Comparison of ENCODE assay signal across 2 cellular contexts in the genomic region with DNA sequence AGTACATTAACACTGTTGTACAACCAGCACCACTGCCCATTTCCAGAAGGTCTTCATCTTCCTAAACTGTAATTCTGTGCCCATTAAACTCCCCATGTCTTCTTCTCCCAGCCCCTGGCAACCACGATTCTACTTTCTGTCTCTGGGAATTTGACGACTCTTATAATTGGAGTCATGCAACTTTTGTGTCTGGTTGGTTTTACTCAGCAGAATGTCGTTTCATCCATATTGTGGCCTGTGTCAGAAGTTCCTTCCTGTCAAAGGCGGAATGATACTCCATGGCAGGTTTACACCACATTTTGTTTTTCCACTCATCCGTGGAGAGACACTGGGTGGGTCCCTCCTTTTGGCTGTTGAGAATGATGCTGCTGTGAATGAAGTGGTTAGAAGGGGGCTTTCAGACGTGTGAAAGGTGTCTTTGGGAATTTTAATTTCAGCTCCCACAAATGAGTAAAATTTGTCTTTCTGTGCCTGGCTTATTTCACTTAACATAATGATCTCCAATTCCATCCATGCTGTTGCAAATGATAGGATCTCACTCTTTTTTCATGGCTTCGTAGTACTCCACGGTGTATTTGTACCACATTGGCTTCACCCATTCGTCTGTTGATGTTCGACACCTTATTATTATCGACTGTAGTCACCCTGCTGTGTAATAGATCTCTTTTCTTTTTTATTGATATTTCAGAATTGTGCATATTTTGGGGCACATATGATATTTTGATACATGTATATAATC.
TF ChIP-seq lines count a peak whose summit lies in the region.

No MANE protein-coding gene starts in this region.

TF ChIP-seq in K562, 482 proteins besides CTCF, POLR2A, EP300 and RAD21 (continues in another document):
- TF ChIP-seq, protein P1, sequence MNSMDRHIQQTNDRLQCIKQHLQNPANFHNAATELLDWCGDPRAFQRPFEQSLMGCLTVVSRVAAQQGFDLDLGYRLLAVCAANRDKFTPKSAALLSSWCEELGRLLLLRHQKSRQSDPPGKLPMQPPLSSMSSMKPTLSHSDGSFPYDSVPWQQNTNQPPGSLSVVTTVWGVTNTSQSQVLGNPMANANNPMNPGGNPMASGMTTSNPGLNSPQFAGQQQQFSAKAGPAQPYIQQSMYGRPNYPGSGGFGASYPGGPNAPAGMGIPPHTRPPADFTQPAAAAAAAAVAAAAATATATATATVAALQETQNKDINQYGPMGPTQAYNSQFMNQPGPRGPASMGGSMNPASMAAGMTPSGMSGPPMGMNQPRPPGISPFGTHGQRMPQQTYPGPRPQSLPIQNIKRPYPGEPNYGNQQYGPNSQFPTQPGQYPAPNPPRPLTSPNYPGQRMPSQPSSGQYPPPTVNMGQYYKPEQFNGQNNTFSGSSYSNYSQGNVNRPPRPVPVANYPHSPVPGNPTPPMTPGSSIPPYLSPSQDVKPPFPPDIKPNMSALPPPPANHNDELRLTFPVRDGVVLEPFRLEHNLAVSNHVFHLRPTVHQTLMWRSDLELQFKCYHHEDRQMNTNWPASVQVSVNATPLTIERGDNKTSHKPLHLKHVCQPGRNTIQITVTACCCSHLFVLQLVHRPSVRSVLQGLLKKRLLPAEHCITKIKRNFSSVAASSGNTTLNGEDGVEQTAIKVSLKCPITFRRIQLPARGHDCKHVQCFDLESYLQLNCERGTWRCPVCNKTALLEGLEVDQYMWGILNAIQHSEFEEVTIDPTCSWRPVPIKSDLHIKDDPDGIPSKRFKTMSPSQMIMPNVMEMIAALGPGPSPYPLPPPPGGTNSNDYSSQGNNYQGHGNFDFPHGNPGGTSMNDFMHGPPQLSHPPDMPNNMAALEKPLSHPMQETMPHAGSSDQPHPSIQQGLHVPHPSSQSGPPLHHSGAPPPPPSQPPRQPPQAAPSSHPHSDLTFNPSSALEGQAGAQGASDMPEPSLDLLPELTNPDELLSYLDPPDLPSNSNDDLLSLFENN (IDR thresholded peaks at IDR 0.05; ENCODE audit: low read depth in 2 of 2, low read length in 2 of 2): no peak; a peak in 1 of 4 replicates
- TF ChIP-seq, protein P2, sequence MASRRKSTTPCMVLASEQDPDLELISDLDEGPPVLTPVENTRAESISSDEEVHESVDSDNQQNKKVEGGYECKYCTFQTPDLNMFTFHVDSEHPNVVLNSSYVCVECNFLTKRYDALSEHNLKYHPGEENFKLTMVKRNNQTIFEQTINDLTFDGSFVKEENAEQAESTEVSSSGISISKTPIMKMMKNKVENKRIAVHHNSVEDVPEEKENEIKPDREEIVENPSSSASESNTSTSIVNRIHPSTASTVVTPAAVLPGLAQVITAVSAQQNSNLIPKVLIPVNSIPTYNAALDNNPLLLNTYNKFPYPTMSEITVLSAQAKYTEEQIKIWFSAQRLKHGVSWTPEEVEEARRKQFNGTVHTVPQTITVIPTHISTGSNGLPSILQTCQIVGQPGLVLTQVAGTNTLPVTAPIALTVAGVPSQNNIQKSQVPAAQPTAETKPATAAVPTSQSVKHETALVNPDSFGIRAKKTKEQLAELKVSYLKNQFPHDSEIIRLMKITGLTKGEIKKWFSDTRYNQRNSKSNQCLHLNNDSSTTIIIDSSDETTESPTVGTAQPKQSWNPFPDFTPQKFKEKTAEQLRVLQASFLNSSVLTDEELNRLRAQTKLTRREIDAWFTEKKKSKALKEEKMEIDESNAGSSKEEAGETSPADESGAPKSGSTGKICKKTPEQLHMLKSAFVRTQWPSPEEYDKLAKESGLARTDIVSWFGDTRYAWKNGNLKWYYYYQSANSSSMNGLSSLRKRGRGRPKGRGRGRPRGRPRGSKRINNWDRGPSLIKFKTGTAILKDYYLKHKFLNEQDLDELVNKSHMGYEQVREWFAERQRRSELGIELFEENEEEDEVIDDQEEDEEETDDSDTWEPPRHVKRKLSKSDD (conservative IDR thresholded peaks at IDR 0.05; ENCODE audit: low read length): 0 out of 2 replicates have a peak, but pooled peaks have one; percentile 42
- TF ChIP-seq TEAD1 (CRISPR knock-in tag; IDR thresholded peaks at IDR 0.05): no peak
- peak; percentile 19; the same call in 1 of the 2 replicates for TF ChIP-seq PTTG1 (tag; IDR thresholded peaks at IDR 0.05; ENCODE audit: low read depth)
- TF ChIP-seq, protein P3, sequence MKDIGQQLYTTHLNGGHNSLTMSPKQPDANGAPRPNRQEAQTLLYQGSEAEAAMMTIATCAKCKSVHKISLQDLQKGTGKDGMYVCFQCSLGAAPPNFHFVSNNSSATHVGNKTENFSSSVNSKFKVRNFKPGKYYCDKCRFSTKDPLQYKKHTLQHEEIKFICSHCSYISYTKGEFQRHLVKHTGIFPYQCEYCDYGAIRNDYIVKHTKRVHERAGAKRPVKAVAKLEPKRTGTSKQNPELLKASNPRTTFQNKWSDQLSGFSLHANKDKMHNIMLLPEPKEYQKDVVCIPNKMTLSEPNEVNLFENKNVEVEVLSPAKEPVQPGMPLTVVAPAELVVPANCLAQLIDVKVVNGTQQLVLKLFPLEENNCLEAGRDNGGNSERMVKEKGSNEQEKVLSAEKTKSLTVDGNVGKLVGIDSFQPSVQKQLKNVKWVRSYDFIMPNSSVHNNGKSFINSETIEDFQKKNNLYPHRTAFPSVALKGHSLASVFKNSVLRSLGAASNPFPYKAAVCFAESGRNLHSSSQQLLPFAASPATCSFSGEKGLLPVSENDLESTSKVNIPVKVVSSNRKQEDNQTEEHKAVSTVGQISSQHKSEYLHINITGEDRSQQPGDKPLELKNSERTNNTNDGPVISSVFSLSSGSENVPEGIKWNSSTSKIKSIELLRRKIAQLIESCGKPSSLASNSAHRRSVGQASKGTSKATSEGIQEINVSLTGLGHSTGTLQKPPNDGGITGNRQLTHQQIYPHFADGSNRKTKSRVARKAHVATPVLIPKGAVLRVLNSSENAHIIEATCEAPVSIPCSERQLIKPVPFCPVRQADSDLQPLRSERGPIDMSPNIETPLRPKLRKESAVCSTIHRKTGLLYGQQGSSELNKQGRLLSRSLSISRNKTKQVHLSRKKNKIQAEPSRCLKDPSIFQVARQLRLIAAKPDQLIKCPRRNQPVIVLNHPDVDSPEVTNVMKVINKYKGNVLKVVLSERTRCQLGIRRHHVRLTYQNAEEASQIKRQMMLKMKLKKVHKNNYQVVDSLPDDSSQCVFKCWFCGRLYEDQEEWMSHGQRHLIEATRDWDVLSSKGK (CRISPR knock-in tag; IDR thresholded peaks at IDR 0.05): no peak; the same call in 1 of the 2 replicates
- TF ChIP-seq MCM7 (IDR thresholded peaks at IDR 0.05): no peak; a peak in 1 of 4 replicates
- TF ChIP-seq SIX5 (IDR thresholded peaks at IDR 0.05; ENCODE audit: borderline replicate concordance in 1 of 2, insufficient read depth in 1 of 2, low read depth in 1 of 2, low read length in 2 of 2): no peak
- peak; percentile 98 for TF ChIP-seq ZNF146 (CRISPR knock-in tag; IDR thresholded peaks at IDR 0.05; ENCODE audit: unreplicated experiment)

TF ChIP-seq in SK-N-SH, 30 proteins besides CTCF, POLR2A, EP300 and RAD21:
- TF ChIP-seq RFX5 (IDR thresholded peaks at IDR 0.05; ENCODE audit: low read length) (no peak), FOSL2 (IDR thresholded peaks at IDR 0.05; ENCODE audit: borderline replicate concordance, low read depth) (no peak), TCF12 (IDR thresholded peaks at IDR 0.05) (no peak), TEAD4 (IDR thresholded peaks at IDR 0.05; ENCODE audit: borderline replicate concordance, insufficient read depth) (no peak), RXRA (IDR thresholded peaks at IDR 0.05; ENCODE audit: borderline replicate concordance, low read depth) (no peak), GATA2 (CRISPR knock-in tag; IDR thresholded peaks at IDR 0.05) (no peak), MXI1 (IDR thresholded peaks at IDR 0.05; ENCODE audit: low read depth, low read length) (no peak), SMC3 (IDR thresholded peaks at IDR 0.05; ENCODE audit: low read depth, low read length) (no peak), CHD2 (IDR thresholded peaks at IDR 0.05; ENCODE audit: low read length, partially characterized antibody) (no peak), NRF1 (IDR thresholded peaks at IDR 0.05; ENCODE audit: low read depth, low read length) (no peak), JUND (IDR thresholded peaks at IDR 0.05) (no peak), YY1 (IDR thresholded peaks at IDR 0.05; ENCODE audit: low read depth) (no peak), FOXM1 (IDR thresholded peaks at IDR 0.05; ENCODE audit: low read depth) (no peak), FOXJ3 (CRISPR knock-in tag; IDR thresholded peaks at IDR 0.05) (no peak)
- TF ChIP-seq, protein P4, sequence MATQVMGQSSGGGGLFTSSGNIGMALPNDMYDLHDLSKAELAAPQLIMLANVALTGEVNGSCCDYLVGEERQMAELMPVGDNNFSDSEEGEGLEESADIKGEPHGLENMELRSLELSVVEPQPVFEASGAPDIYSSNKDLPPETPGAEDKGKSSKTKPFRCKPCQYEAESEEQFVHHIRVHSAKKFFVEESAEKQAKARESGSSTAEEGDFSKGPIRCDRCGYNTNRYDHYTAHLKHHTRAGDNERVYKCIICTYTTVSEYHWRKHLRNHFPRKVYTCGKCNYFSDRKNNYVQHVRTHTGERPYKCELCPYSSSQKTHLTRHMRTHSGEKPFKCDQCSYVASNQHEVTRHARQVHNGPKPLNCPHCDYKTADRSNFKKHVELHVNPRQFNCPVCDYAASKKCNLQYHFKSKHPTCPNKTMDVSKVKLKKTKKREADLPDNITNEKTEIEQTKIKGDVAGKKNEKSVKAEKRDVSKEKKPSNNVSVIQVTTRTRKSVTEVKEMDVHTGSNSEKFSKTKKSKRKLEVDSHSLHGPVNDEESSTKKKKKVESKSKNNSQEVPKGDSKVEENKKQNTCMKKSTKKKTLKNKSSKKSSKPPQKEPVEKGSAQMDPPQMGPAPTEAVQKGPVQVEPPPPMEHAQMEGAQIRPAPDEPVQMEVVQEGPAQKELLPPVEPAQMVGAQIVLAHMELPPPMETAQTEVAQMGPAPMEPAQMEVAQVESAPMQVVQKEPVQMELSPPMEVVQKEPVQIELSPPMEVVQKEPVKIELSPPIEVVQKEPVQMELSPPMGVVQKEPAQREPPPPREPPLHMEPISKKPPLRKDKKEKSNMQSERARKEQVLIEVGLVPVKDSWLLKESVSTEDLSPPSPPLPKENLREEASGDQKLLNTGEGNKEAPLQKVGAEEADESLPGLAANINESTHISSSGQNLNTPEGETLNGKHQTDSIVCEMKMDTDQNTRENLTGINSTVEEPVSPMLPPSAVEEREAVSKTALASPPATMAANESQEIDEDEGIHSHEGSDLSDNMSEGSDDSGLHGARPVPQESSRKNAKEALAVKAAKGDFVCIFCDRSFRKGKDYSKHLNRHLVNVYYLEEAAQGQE (IDR thresholded peaks at IDR 0.05; ENCODE audit: low read depth, low read length): no peak
- TF ChIP-seq, protein P5, sequence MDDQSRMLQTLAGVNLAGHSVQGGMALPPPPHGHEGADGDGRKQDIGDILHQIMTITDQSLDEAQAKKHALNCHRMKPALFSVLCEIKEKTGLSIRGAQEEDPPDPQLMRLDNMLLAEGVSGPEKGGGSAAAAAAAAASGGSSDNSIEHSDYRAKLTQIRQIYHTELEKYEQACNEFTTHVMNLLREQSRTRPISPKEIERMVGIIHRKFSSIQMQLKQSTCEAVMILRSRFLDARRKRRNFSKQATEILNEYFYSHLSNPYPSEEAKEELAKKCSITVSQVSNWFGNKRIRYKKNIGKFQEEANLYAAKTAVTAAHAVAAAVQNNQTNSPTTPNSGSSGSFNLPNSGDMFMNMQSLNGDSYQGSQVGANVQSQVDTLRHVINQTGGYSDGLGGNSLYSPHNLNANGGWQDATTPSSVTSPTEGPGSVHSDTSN (IDR thresholded peaks at IDR 0.05): no peak
- TF ChIP-seq, protein P6, sequence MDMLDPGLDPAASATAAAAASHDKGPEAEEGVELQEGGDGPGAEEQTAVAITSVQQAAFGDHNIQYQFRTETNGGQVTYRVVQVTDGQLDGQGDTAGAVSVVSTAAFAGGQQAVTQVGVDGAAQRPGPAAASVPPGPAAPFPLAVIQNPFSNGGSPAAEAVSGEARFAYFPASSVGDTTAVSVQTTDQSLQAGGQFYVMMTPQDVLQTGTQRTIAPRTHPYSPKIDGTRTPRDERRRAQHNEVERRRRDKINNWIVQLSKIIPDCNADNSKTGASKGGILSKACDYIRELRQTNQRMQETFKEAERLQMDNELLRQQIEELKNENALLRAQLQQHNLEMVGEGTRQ (IDR thresholded peaks at IDR 0.05; ENCODE audit: borderline replicate concordance, low read depth, low read length): no peak
- TF ChIP-seq, protein P7, sequence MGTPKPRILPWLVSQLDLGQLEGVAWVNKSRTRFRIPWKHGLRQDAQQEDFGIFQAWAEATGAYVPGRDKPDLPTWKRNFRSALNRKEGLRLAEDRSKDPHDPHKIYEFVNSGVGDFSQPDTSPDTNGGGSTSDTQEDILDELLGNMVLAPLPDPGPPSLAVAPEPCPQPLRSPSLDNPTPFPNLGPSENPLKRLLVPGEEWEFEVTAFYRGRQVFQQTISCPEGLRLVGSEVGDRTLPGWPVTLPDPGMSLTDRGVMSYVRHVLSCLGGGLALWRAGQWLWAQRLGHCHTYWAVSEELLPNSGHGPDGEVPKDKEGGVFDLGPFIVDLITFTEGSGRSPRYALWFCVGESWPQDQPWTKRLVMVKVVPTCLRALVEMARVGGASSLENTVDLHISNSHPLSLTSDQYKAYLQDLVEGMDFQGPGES (IDR thresholded peaks at IDR 0.05; ENCODE audit: low read depth, low read length): no peak
- TF ChIP-seq, protein P8, sequence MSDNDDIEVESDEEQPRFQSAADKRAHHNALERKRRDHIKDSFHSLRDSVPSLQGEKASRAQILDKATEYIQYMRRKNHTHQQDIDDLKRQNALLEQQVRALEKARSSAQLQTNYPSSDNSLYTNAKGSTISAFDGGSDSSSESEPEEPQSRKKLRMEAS (IDR thresholded peaks at IDR 0.05; ENCODE audit: low read depth): no peak
TF ChIP-seq in SK-N-SH: peak in this region for 0.
